2 cellular contexts compared by ENCODE assay signal in the genomic region with DNA sequence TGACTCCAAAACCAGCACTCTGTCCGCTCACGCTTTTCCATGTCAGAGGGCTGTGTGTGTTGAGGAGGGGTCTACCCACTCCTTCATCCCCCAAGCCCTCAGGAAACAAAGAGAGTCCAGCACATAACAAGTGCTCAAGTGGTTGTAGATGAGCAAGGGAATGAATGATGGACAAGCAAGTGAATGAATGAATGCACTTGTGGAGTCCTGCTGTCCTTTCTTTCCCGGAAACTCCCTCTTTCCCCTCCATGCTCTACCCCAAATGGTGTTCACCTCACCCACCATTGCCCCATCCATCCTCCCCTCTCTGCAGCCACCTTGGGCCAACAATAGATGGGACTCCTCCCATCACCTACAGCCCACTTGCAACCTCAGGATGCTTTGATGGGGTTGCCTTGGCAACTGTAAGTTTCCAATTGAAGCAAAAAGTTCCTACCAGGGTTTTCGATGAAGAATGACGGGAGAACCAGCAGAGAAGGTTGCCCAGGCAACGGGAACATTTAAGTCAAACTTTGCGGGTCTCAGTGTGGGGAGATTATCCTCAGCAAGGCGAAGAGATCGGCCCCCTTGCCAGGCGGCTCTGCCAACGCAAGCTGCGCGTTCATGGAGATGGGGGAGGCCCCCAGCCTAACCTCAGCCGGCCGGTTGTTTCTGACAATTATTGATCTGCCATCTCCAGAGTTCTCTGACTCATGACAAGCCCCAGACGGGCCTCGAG.
TF ChIP-seq lines count a peak whose summit lies in the region.

No MANE protein-coding gene starts in this region.

TF ChIP-seq in IMR-90, 13 proteins besides CTCF, POLR2A, EP300 and RAD21:
- TF ChIP-seq MAFK (IDR thresholded peaks at IDR 0.05; ENCODE audit: low read depth, low read length) (no peak), RFX5 (IDR thresholded peaks at IDR 0.05; ENCODE audit: low read depth, low read length) (no peak)

TF ChIP-seq in HepG2, 621 proteins besides CTCF, POLR2A, EP300 and RAD21:
- TF ChIP-seq TSC22D2 (CRISPR knock-in tag; IDR thresholded peaks at IDR 0.05; ENCODE audit: borderline replicate concordance) = no peak
- TF ChIP-seq ZNF607 (CRISPR knock-in tag; IDR thresholded peaks at IDR 0.05; ENCODE audit: borderline replicate concordance) = no peak
- TF ChIP-seq TEAD3 (CRISPR knock-in tag; optimal IDR thresholded peaks at IDR 0.05; ENCODE audit: borderline replicate concordance) = no peak
- no peak for TF ChIP-seq MXD4 (CRISPR knock-in tag; IDR thresholded peaks at IDR 0.05)
- TF ChIP-seq NCOR1 (IDR thresholded peaks at IDR 0.05; ENCODE audit: borderline replicate concordance, low read length) = no peak
- TF ChIP-seq, protein P1, sequence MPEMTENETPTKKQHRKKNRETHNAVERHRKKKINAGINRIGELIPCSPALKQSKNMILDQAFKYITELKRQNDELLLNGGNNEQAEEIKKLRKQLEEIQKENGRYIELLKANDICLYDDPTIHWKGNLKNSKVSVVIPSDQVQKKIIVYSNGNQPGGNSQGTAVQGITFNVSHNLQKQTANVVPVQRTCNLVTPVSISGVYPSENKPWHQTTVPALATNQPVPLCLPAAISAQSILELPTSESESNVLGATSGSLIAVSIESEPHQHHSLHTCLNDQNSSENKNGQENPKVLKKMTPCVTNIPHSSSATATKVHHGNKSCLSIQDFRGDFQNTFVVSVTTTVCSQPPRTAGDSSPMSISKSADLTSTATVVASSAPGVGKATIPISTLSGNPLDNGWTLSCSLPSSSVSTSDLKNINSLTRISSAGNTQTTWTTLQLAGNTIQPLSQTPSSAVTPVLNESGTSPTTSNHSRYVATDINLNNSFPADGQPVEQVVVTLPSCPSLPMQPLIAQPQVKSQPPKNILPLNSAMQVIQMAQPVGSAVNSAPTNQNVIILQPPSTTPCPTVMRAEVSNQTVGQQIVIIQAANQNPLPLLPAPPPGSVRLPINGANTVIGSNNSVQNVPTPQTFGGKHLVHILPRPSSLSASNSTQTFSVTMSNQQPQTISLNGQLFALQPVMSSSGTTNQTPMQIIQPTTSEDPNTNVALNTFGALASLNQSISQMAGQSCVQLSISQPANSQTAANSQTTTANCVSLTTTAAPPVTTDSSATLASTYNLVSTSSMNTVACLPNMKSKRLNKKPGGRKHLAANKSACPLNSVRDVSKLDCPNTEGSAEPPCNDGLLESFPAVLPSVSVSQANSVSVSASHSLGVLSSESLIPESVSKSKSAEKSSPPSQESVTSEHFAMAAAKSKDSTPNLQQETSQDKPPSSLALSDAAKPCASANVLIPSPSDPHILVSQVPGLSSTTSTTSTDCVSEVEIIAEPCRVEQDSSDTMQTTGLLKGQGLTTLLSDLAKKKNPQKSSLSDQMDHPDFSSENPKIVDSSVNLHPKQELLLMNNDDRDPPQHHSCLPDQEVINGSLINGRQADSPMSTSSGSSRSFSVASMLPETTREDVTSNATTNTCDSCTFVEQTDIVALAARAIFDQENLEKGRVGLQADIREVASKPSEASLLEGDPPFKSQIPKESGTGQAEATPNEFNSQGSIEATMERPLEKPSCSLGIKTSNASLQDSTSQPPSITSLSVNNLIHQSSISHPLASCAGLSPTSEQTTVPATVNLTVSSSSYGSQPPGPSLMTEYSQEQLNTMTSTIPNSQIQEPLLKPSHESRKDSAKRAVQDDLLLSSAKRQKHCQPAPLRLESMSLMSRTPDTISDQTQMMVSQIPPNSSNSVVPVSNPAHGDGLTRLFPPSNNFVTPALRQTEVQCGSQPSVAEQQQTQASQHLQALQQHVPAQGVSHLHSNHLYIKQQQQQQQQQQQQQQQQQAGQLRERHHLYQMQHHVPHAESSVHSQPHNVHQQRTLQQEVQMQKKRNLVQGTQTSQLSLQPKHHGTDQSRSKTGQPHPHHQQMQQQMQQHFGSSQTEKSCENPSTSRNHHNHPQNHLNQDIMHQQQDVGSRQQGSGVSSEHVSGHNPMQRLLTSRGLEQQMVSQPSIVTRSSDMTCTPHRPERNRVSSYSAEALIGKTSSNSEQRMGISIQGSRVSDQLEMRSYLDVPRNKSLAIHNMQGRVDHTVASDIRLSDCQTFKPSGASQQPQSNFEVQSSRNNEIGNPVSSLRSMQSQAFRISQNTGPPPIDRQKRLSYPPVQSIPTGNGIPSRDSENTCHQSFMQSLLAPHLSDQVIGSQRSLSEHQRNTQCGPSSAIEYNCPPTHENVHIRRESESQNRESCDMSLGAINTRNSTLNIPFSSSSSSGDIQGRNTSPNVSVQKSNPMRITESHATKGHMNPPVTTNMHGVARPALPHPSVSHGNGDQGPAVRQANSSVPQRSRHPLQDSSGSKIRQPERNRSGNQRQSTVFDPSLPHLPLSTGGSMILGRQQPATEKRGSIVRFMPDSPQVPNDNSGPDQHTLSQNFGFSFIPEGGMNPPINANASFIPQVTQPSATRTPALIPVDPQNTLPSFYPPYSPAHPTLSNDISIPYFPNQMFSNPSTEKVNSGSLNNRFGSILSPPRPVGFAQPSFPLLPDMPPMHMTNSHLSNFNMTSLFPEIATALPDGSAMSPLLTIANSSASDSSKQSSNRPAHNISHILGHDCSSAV (CRISPR knock-in tag; IDR thresholded peaks at IDR 0.05; ENCODE audit: borderline replicate concordance) = no peak
- TF ChIP-seq ZNF335 (CRISPR knock-in tag; IDR thresholded peaks at IDR 0.05) = no peak
- TF ChIP-seq ZFP62 (CRISPR knock-in tag; IDR thresholded peaks at IDR 0.05) = no peak
- TF ChIP-seq, protein P2, sequence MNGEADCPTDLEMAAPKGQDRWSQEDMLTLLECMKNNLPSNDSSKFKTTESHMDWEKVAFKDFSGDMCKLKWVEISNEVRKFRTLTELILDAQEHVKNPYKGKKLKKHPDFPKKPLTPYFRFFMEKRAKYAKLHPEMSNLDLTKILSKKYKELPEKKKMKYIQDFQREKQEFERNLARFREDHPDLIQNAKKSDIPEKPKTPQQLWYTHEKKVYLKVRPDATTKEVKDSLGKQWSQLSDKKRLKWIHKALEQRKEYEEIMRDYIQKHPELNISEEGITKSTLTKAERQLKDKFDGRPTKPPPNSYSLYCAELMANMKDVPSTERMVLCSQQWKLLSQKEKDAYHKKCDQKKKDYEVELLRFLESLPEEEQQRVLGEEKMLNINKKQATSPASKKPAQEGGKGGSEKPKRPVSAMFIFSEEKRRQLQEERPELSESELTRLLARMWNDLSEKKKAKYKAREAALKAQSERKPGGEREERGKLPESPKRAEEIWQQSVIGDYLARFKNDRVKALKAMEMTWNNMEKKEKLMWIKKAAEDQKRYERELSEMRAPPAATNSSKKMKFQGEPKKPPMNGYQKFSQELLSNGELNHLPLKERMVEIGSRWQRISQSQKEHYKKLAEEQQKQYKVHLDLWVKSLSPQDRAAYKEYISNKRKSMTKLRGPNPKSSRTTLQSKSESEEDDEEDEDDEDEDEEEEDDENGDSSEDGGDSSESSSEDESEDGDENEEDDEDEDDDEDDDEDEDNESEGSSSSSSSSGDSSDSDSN (CRISPR knock-in tag; IDR thresholded peaks at IDR 0.05) = no peak
- TF ChIP-seq RARG (CRISPR knock-in tag; IDR thresholded peaks at IDR 0.05; ENCODE audit: low read depth) = no peak
- TF ChIP-seq KDM1A (CRISPR knock-in tag; IDR thresholded peaks at IDR 0.05) = no peak
- no peak for TF ChIP-seq SMAD1 (CRISPR knock-in tag; IDR thresholded peaks at IDR 0.05; ENCODE audit: borderline replicate concordance, low read depth)
- no peak for TF ChIP-seq RFX1 (IDR thresholded peaks at IDR 0.05)
- TF ChIP-seq, protein P3, sequence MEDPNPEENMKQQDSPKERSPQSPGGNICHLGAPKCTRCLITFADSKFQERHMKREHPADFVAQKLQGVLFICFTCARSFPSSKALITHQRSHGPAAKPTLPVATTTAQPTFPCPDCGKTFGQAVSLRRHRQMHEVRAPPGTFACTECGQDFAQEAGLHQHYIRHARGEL (CRISPR knock-in tag; IDR thresholded peaks at IDR 0.05) = no peak
- no peak for TF ChIP-seq YY1 (IDR thresholded peaks at IDR 0.05; ENCODE audit: insufficient read depth, insufficient replicate concordance, low read depth, low read length)
- no peak for TF ChIP-seq HNRNPLL (IDR thresholded peaks at IDR 0.05; ENCODE audit: low read depth, low read length, poor library complexity, severe bottlenecking)
- no peak for TF ChIP-seq NFKBIZ (CRISPR knock-in tag; IDR thresholded peaks at IDR 0.05)
- TF ChIP-seq CCAR2 (optimal IDR thresholded peaks at IDR 0.05; ENCODE audit: low read depth, low read length) = no peak
- TF ChIP-seq CREB1 (IDR thresholded peaks at IDR 0.05) = no peak
- no peak for TF ChIP-seq CREB1 (CRISPR knock-in tag; IDR thresholded peaks at IDR 0.05)
